8 cellular contexts compared by ENCODE assay signal in genomic region chr1:84298336-84298687, GRCh38. TPM values are rescaled to one million over a fixed set of nuclear protein-coding genes. Genes with fewer than 3 reads are reported as not detected.
A peak's percentile ranks its signal among the peaks of the same experiment; 100 is the strongest.
DNase-seq lines count a peak whose midpoint lies in the region; ATAC-seq and TF ChIP-seq lines count a peak whose summit lies in the region.

No MANE protein-coding gene starts in this region.

- peak overlapping the region; percentile 98 for H3K4me2 ChIP-seq in SU-DHL-6 (ENCODE audit: low read depth, low read length, poor library complexity, severe bottlenecking)

- no peaks in the 10 kb centered on the region for H3K79me2 ChIP-seq in SU-DHL-6 (ENCODE audit: insufficient read depth, low read length)

- peak overlapping the region; percentile 92 for H3K4me3 ChIP-seq in SU-DHL-6 (ENCODE audit: insufficient read depth, low read length, poor library complexity, severe bottlenecking)

- DNase-seq in Daoy (ENCODE audit: low read depth) (peak; percentile 67), amniotic epithelial cell (ENCODE audit: low read depth) (peak; percentile 28), left cardiac atrium (peak; percentile 65), pons (ENCODE audit: low spot score) (peak; percentile 61), NCI-H1436 (lab: John Stamatoyannopoulos, UW) (no peak)

- peak overlapping the region; percentile 52 for H3K27ac ChIP-seq in SU-DHL-6 (ENCODE audit: low read depth, low read length)

- no peaks in the 10 kb centered on the region; the same call in 1 of the 2 replicates for H3K9me3 ChIP-seq in SU-DHL-6 (ENCODE audit: insufficient read depth, low read length)

- TF ChIP-seq CTCF in SU-DHL-6 (IDR thresholded peaks at IDR 0.05; ENCODE audit: insufficient read depth, low read length, poor library complexity, severe bottlenecking), result no peak

- H3F3A ChIP-seq in SU-DHL-6 (ENCODE audit: insufficient read depth), result peaks cover 22% of the 10 kb centered on the region

- peak overlapping the region; percentile 92 for H2AFZ ChIP-seq in SU-DHL-6 (ENCODE audit: low read depth, low read length, severe bottlenecking)

- intact Hi-C loops in left cardiac atrium (cut with DNase I), result loop anchor here in 1 of 2 donors (2.0 kb wide), 1 partner anchor 134 kb away; no protein-coding TSS in a partner anchor

- ATAC-seq in GM19455 (IDR thresholded peaks at IDR 0.05; ENCODE audit: unreplicated experiment), result peak; percentile 72
- ATAC-seq in HG03558 (IDR thresholded peaks at IDR 0.05; ENCODE audit: extremely low read depth, unreplicated experiment), result peak; percentile 31
- peak; percentile 89 to 91 for ATAC-seq in left cardiac atrium

- H4K20me1 ChIP-seq in SU-DHL-6 (ENCODE audit: low read depth, low read length), result no peaks in the 10 kb centered on the region

- no peaks in the 10 kb centered on the region for H3K9me2 ChIP-seq in SU-DHL-6 (replicated peaks; ENCODE audit: insufficient read depth, low read length)

- no peaks in the 10 kb centered on the region for H3K36me3 ChIP-seq in SU-DHL-6 (ENCODE audit: low read length)

- H3K9ac ChIP-seq in SU-DHL-6 (ENCODE audit: low read length), result peak overlapping the region; percentile 91

- H3K27me3 ChIP-seq in SU-DHL-6 (ENCODE audit: low read length), result no peaks in the 10 kb centered on the region

RNA-seq across cellular contexts. Expression of gene SAMD13, which starts 3.2 kb away (rescaled TPM):
- 1.9 and 5.9 TPM in 2 replicates for total RNA-seq in Daoy (2014; rRNA removed; shearing (Covaris generic))
- 1 to 10 TPM in 1 of 2 donors, under 1 TPM in 1; 0.50 to 1.1 TPM for total RNA-seq in left cardiac atrium

Comparison
In these comparisons a context has a peak if more than half of its experiments do, and no peak if none do; other contexts are left out.
1. ATAC-seq: peak in every context shown above with its lines; median percentile 90 in left cardiac atrium; 72 in GM19455; 31 in HG03558.